15 cellular contexts compared by ENCODE assay signal in the genomic region with DNA sequence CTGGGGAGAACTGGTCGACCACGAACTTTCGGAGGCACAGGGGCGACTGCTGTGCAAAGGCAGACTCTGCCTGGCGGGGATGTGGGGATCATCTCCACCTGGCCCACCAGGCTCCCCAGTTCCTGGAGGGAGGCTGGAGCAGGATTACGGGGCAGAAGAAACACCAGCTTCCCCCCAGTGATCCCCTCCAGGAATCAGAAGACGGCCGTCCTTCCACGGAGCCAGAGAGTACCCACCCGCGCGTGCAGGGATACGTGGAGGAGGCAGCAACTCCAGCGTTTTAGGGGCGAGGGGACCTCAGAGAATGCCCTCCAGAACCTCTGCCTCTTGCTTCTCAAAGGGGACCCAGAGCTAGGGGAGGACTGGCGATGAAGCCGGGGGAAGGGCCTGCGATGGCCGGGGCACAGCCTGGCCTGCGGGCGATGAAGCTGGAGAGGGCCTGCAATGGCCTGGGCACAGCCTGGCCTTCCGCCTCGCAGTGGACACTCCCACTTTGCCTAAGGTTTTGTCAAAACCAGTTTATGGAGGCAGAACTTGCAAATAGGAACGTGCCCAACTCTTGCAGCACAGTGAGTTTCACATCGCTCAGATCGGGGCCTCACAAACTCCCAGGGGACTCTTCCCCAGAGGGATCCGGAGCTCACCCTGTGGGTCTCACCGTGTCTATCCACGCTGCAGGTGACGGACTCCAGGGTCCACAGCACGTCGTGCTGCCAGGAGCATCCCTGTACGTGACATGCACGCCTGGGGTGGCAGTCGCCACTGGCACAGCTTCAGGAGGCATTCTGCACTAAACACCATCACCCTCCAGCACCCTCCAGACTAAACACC.
DNase-seq lines count a peak whose midpoint lies in the region; ATAC-seq, FAIRE-seq and TF ChIP-seq lines count a peak whose summit lies in the region.
"Had no signal": no experiment of that assay in that cellular context is flagged by ENCODE, and none has a peak within 500 bp of the region (broad histone marks: within the 10 kb centered on the region; RNA-seq: fewer than 3 reads in every experiment).

No MANE protein-coding gene starts in this region.

- CTCF ChIA-PET in HepG2 (lab: Yijun Ruan, JAX; ENCODE audit: low intra/inter-chr PET ratio, low total read pairs): no interaction called here

- peak overlapping the region; percentile 38 to 60 for H3K27ac Mint-ChIP-seq in effector memory CD8-positive, alpha-beta T cell

- no peak for TF ChIP-seq RAD21 in HepG2 (CRISPR knock-in tag; IDR thresholded peaks at IDR 0.05)

- no peak overlapping the region for H3K4me3 Mint-ChIP-seq in effector memory CD8-positive, alpha-beta T cell
- H3K4me3 Mint-ChIP-seq: activated CD4-positive, alpha-beta T cell treated with anti-CD3 and anti-CD28 coated beads for 36 hours had no signal

- no peak overlapping the region for H3K27ac ChIP-seq in right lobe of liver
- H3K27ac ChIP-seq in HepG2 (ENCODE audit: extremely low read length, insufficient read depth, low read length): no peak overlapping the region
- H3K27ac ChIP-seq in aorta (ENCODE audit: low read depth in 1 of 2, low read length in 2 of 2): no peak overlapping the region
- H3K27ac ChIP-seq: tibial artery had no signal

- no peak overlapping the region for H2AFZ ChIP-seq in HepG2 (ENCODE audit: low read length)

- no TSS peak for BruUV-seq in HepG2 (replicated peaks; lab: Mats Ljungman, UMichigan)

- no peak overlapping the region for H3K4me2 ChIP-seq in HepG2 (ENCODE audit: low read depth, low read length)

- 88% methylated on average over 6 of the region's 35 CpGs for WGBS in right lobe of liver (ENCODE audit: insufficient coverage, low coverage, low lambda C conversion rate, missing lambda C conversion rate)
- 94% methylated on average over 23 of the region's 35 CpGs for WGBS in HepG2 (ENCODE audit: low lambda C conversion rate)
- 92 to 94% methylated on average over 35 of the region's 35 CpGs for WGBS in aorta, 2 donors

- DNase-seq in right lobe of liver: peak in 2 of 3 donors; percentile 37 to 44
- DNase-seq in HepG2 (ENCODE audit: low spot score): no peak
- DNase-seq in MV-4-11 (lab: John Stamatoyannopoulos, UW): peak; percentile 32
- no peak for DNase-seq in effector memory CD8-positive, alpha-beta T cell
- DNase-seq in aorta: peak; percentile 35 to 55
- no peak for DNase-seq in LoVo (ENCODE audit: low spot score)
- DNase-seq: activated CD4-positive, alpha-beta T cell treated with anti-CD3 and anti-CD28 coated beads for 36 hours; NCI-H1436; NCI-H2171; NCI-H748 treated with DMSO at 0.1 percent for 48 hours; PC-3; retina; tibial artery had no signal

- no peaks in the 10 kb centered on the region for H4K20me1 ChIP-seq in HepG2 (ENCODE audit: insufficient read depth, low read length)

- peaks cover 21% of the 10 kb centered on the region for H3K36me3 Mint-ChIP-seq in effector memory CD8-positive, alpha-beta T cell (ENCODE audit: insufficient read depth)

- TF ChIP-seq POLR2A in right lobe of liver (IDR thresholded peaks at IDR 0.05) (no peak), HepG2 (IDR thresholded peaks at IDR 0.05; ENCODE audit: insufficient read depth in 1 of 2, low read depth in 2 of 2, low read length in 2 of 2) (no peak)

- POLR2A ChIA-PET in HepG2 (lab: Yijun Ruan, JAX): no interaction called here

- in situ Hi-C loops in HepG2 (cut with HindIII; ENCODE audit: extremely low pct_ligation_motif_present, low pct_unique_long_range_greater_than_20kb): no loop called here

- TF ChIP-seq CTCF in right lobe of liver (IDR thresholded peaks at IDR 0.05) (no peak), HepG2 (CRISPR knock-in tag; IDR thresholded peaks at IDR 0.05) (no peak)

- no peaks in the 10 kb centered on the region for H3K79me2 ChIP-seq in HepG2 (ENCODE audit: insufficient read depth, low read length)

- ATAC-seq in right lobe of liver (no peak), HepG2 (no peak), aorta (ENCODE audit: low FRiP score) (no peak)
- no peak for ATAC-seq in effector memory CD8-positive, alpha-beta T cell (replicated peaks)
- no peak for ATAC-seq in activated CD4-positive, CD25-positive, alpha-beta regulatory T cell treated with anti-CD3 and anti-CD28 coated beads, Interleukin-2, amount 50 U/mL, for 24 hours
- ATAC-seq: activated CD4-positive, alpha-beta T cell treated with anti-CD3 and anti-CD28 coated beads for 36 hours; PC-3 had no signal

- TF ChIP-seq EP300 in HepG2 (IDR thresholded peaks at IDR 0.05; ENCODE audit: low read depth in 2 of 2, low read length in 2 of 2): no peak
- no peak for TF ChIP-seq EP300 in HepG2 (CRISPR knock-in tag; IDR thresholded peaks at IDR 0.05; ENCODE audit: borderline replicate concordance)

- intact Hi-C loops in right lobe of liver (cut with DNase I): no loop called here
- intact Hi-C loops in HepG2 (cut with micrococcal nuclease; ENCODE audit: unreplicated experiment): no loop called here
- intact Hi-C loops in aorta (cut with DNase I): loop anchor here in 1 of 2 donors (10.0 kb wide), 1 partner anchor 53 kb away; no protein-coding TSS in a partner anchor

- no peaks in the 10 kb centered on the region for H3K9me3 Mint-ChIP-seq in effector memory CD8-positive, alpha-beta T cell

- H3K9me3 ChIP-seq in right lobe of liver (no peaks in the 10 kb centered on the region), HepG2 (ENCODE audit: low read length) (no peaks in the 10 kb centered on the region), aorta (ENCODE audit: control insufficient read depth, low read length) (no peaks in the 10 kb centered on the region)
- H3K9me3 ChIP-seq: tibial artery had no signal

- no peaks in the 10 kb centered on the region for H3K36me3 ChIP-seq in right lobe of liver
- peaks cover 0 to 2% of the 10 kb centered on the region in 2 experiments; a peak in 2 of 5 replicates for H3K36me3 ChIP-seq in HepG2 (replicated peaks in 1 of 2; ENCODE audit: control insufficient read depth in 1 of 2, insufficient read depth in 2 of 2, low read length in 2 of 2)
- no peaks in the 10 kb centered on the region for H3K36me3 ChIP-seq in aorta (ENCODE audit: control insufficient read depth in 1 of 2, insufficient read depth in 2 of 2, low read length in 1 of 2)

- H3K9ac ChIP-seq in HepG2 (ENCODE audit: insufficient read depth, low read depth, low read length): no peak overlapping the region

- H3K4me3 ChIP-seq in right lobe of liver: no peak overlapping the region
- H3K4me3 ChIP-seq in HepG2 (replicated peaks in 1 of 3; ENCODE audit: insufficient read depth in 1 of 3, low read depth in 2 of 3, low read length in 3 of 3): no peak overlapping the region
- H3K4me3 ChIP-seq in aorta (ENCODE audit: low read length in 2 of 2): no peak overlapping the region
- H3K4me3 ChIP-seq: tibial artery had no signal

- FAIRE-seq in HepG2 (lab: Jason Lieb, UNC): no peak
- FAIRE-seq: astrocyte had no signal

- no peaks in the 10 kb centered on the region for H3K27me3 Mint-ChIP-seq in effector memory CD8-positive, alpha-beta T cell
- H3K27me3 Mint-ChIP-seq: activated CD4-positive, alpha-beta T cell treated with anti-CD3 and anti-CD28 coated beads for 36 hours had no signal

- H3K4me1 ChIP-seq in right lobe of liver (peaks cover 0 to 4% (median 0%) of the 10 kb centered on the region in 4 donors), HepG2 (ENCODE audit: insufficient read depth, low read length) (peaks cover 8% of the 10 kb centered on the region), aorta (ENCODE audit: control insufficient read depth in 1 of 2, insufficient read depth in 2 of 2, low read length in 2 of 2) (no peaks in the 10 kb centered on the region)

- H3K27me3 ChIP-seq in right lobe of liver (no peaks in the 10 kb centered on the region), HepG2 (ENCODE audit: control insufficient read depth in 1 of 2, insufficient read depth in 2 of 2, low read length in 2 of 2) (no peaks in the 10 kb centered on the region), aorta (ENCODE audit: control insufficient read depth in 1 of 2, insufficient read depth in 2 of 2, low read length in 1 of 2) (no peaks in the 10 kb centered on the region)
- H3K27me3 ChIP-seq: tibial artery had no signal

- peaks cover 19 to 20% of the 10 kb centered on the region in 2 donors for H3K4me1 Mint-ChIP-seq in effector memory CD8-positive, alpha-beta T cell (ENCODE audit: low read depth in 2 of 2)

TF ChIP-seq in HepG2, 621 proteins besides CTCF, POLR2A, EP300 and RAD21 (continues in another document):
- TF ChIP-seq SYNCRIP (IDR thresholded peaks at IDR 0.05; ENCODE audit: insufficient read depth, low read depth, low read length) (no peak), ZFP41 (CRISPR knock-in tag; IDR thresholded peaks at IDR 0.05; ENCODE audit: borderline replicate concordance) (no peak), TMF1 (CRISPR knock-in tag; IDR thresholded peaks at IDR 0.05; ENCODE audit: low read depth) (no peak), ZNF670 (CRISPR knock-in tag; IDR thresholded peaks at IDR 0.05; ENCODE audit: borderline replicate concordance) (no peak), ZNF451 (CRISPR knock-in tag; IDR thresholded peaks at IDR 0.05) (no peak)
- TF ChIP-seq, protein P1, sequence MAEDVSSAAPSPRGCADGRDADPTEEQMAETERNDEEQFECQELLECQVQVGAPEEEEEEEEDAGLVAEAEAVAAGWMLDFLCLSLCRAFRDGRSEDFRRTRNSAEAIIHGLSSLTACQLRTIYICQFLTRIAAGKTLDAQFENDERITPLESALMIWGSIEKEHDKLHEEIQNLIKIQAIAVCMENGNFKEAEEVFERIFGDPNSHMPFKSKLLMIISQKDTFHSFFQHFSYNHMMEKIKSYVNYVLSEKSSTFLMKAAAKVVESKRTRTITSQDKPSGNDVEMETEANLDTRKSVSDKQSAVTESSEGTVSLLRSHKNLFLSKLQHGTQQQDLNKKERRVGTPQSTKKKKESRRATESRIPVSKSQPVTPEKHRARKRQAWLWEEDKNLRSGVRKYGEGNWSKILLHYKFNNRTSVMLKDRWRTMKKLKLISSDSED (CRISPR knock-in tag; IDR thresholded peaks at IDR 0.05): no peak
- TF ChIP-seq, protein P2, sequence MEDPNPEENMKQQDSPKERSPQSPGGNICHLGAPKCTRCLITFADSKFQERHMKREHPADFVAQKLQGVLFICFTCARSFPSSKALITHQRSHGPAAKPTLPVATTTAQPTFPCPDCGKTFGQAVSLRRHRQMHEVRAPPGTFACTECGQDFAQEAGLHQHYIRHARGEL (CRISPR knock-in tag; IDR thresholded peaks at IDR 0.05): no peak

Comparison
In these comparisons a context has a peak if more than half of its experiments do, and no peak if none do; other contexts are left out.
1. DNase-seq: peak in right lobe of liver (2 of 3), MV-4-11 (single experiment) and aorta (2 of 2); none in HepG2 (single experiment), effector memory CD8-positive, alpha-beta T cell (0 of 3) and LoVo (single experiment).